In the genomic region with DNA sequence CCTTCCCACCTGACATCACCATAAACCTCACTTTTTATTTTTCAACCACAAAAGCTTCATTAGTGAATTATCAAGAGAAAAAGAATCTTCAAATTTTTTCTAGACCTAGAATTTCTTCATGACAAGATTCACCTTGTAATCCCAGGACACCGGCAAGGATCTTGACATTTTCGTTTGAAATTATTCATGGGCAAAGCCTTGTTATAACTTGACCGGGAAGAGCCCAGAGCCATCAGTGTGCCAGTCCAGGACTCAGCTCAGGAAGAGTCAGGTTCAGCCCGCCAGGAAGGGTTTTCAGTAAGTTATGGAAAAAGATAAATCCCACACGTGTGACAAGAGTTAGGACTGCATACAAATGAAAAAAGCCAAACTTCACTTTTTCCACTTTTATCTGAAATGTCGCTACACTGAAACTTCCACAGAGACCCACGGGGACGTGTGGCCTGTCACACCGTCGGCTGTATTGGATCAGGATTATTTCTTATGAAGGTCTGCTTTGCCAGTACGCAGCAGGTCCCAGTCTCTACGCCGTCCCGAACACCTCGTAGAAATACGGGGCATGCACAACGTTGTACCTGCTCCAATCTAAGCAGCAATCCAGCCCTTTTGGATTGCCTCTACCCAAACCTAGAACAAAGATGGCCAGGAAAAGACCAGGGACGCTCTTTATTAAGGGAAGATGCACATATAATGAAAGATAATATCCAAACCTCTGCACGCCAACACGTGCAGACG, we compare ENCODE assay signal across 10 cellular contexts. TPM values are rescaled to one million over a fixed set of nuclear protein-coding genes. Genes with fewer than 3 reads are reported as not detected.
DNase-seq lines count a peak whose midpoint lies in the region; ATAC-seq and TF ChIP-seq lines count a peak whose summit lies in the region.
"Had no signal": no experiment of that assay in that cellular context is flagged by ENCODE, and none has a peak within 500 bp of the region (broad histone marks: within the 10 kb centered on the region; RNA-seq: fewer than 3 reads in every experiment).

No MANE protein-coding gene starts in this region.

- H3K27ac Mint-ChIP-seq in T-cell (no peak overlapping the region), progenitor cell of endocrine pancreas (peak overlapping the region; percentile 96)

- CTCF ChIA-PET in T-cell (lab: Charles Lee): no interaction called here

- H3K27me3 Mint-ChIP-seq in T-cell: peaks cover 67 to 76% of the 10 kb centered on the region in 2 donors
- peaks cover 4% of the 10 kb centered on the region for H3K27me3 Mint-ChIP-seq in progenitor cell of endocrine pancreas

- POLR2A ChIA-PET in T-cell (lab: Charles Lee): no interaction called here

- H3K9me3 Mint-ChIP-seq in T-cell (no peaks in the 10 kb centered on the region), progenitor cell of endocrine pancreas (ENCODE audit: low read depth) (no peaks in the 10 kb centered on the region)

- peaks cover 14 to 21% (median 17%) of the 10 kb centered on the region in 3 donors for H3K4me1 Mint-ChIP-seq in T-cell
- H3K4me1 Mint-ChIP-seq in progenitor cell of endocrine pancreas (ENCODE audit: low read depth): peaks cover 64% of the 10 kb centered on the region

- H3K36me3 Mint-ChIP-seq in T-cell: no peaks in the 10 kb centered on the region
- peaks cover 30% of the 10 kb centered on the region for H3K36me3 Mint-ChIP-seq in progenitor cell of endocrine pancreas (ENCODE audit: insufficient read depth)

- no peak for ATAC-seq in T-cell (replicated peaks in 1 of 4)

- DNase-seq in T-cell (no peak), fibroblast of villous mesenchyme (ENCODE audit: low read depth) (no peak), progenitor cell of endocrine pancreas (ENCODE audit: low spot score, unreplicated experiment) (no peak), mesenteric fat pad (ENCODE audit: low spot score) (no peak), occipital lobe (lab: John Stamatoyannopoulos, UW) (no peak), GM19238 (ENCODE audit: insufficient read length, low spot score) (no peak), GF-D8 (lab: John Stamatoyannopoulos, UW) (no peak)
- DNase-seq: activated CD4-positive, CD25-positive, alpha-beta regulatory T cell treated with anti-CD3 and anti-CD28 coated beads, Interleukin-2, amount 50 U/mL, for 72 hours; stimulated activated CD4-positive, alpha-beta T cell treated with anti-CD3 and anti-CD28 coated beads, Interleukin-4, amount 100 ng/mL, for 24 hours had no signal

- H3K4me3 ChIP-seq in GM08714 (ENCODE audit: low read length) (peak overlapping the region; percentile 59), fibroblast of villous mesenchyme (ENCODE audit: low read depth, low read length) (peak overlapping the region; percentile 69)

- peak overlapping the region; percentile 39 to 68 (median 44) for H3K4me3 Mint-ChIP-seq in T-cell
- peak overlapping the region; percentile 95 for H3K4me3 Mint-ChIP-seq in progenitor cell of endocrine pancreas (ENCODE audit: low read depth)

- TF ChIP-seq CTCF in fibroblast of villous mesenchyme (IDR thresholded peaks at IDR 0.05; ENCODE audit: insufficient read depth, low read depth, low read length) (no peak), progenitor cell of endocrine pancreas (IDR thresholded peaks at IDR 0.05; ENCODE audit: unreplicated experiment) (no peak)

RNA-seq across cellular contexts. Expression of a gene that starts 1.0 kb away (rescaled TPM):
- total RNA-seq in T-cell (1 to 10 TPM in 1 of 5 donors, under 1 TPM in 2, not detected in 2; 0.29 to 1.0 (median 0.66) TPM), fibroblast of villous mesenchyme (198 and 506 TPM in 2 replicates), progenitor cell of endocrine pancreas (84.9 and 95.0 TPM in 2 replicates), mesenteric fat pad (418 TPM), occipital lobe (25.6 TPM)

Comparison
In these comparisons a context has a peak if more than half of its experiments do, and no peak if none do; other contexts are left out.
1. RNA of a gene that starts 1.0 kb away (total RNA-seq): 198 to 506 TPM in fibroblast of villous mesenchyme, 418 TPM in mesenteric fat pad (single experiment), 84.9 to 95.0 TPM in progenitor cell of endocrine pancreas and 25.6 TPM in occipital lobe (single experiment); 0.29 to 1.0 TPM in T-cell; every median in the first group is over 10 times any median in the second.